8 cellular contexts compared by ENCODE assay signal in the genomic region with DNA sequence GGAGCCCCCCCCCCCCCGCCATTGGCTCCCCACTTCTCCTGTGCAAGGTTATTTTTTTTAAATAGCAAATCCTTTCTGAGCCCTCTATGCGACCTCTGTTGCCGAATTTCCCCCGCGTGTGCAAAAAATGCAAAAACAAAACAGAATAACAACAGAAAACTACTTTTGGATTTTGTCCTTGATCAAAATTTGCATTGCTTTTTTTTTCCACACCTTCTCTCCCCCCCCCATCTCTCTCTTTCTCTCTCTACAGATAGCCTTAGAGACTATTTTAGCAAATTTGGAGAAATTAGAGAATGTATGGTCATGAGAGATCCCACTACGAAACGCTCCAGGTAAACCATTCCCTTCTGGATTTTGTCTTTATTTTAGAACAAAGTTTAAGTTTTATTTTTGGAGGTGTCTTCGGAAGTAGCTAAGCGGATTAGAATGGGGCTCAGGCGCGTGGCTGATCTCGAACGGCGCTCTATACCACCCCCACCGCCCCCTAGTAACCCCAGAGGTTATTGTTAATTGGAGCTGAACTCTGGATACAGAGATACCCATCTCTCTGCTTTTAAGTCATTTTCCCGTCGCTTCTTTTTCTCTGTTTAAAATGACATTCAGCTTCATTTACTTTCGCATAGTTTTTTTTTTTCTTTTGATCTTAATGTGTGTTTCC. TPM values are rescaled to one million over a fixed set of nuclear protein-coding genes. Genes with fewer than 3 reads are reported as not detected.
DNase-seq lines count a peak whose midpoint lies in the region; ATAC-seq lines count a peak whose summit lies in the region.

No MANE protein-coding gene starts in this region.

- H3K4me3 Mint-ChIP-seq in activated T-helper 17 cell treated with anti-CD3 and anti-CD28 coated beads, Interleukin-2, amount 50 U/mL, for 72 hours = peak overlapping the region; percentile 88
- peak overlapping the region; percentile 93 for H3K4me3 Mint-ChIP-seq in stimulated activated memory B cell treated with anti-CD40 and anti-IgM and Interleukin-4, amounts not matched to agents 10 μg/mL and 1 μg/mL and 100 μg/mL, for 72 hours

- H3K27ac Mint-ChIP-seq in activated T-helper 17 cell treated with anti-CD3 and anti-CD28 coated beads, Interleukin-2, amount 50 U/mL, for 72 hours = peak overlapping the region; percentile 95
- peak overlapping the region; percentile 93 for H3K27ac Mint-ChIP-seq in stimulated activated memory B cell treated with anti-CD40 and anti-IgM and Interleukin-4, amounts not matched to agents 10 μg/mL and 1 μg/mL and 100 μg/mL, for 72 hours

- peaks cover 36% of the 10 kb centered on the region for H3K36me3 ChIP-seq in BLaER1
- peaks cover 4% of the 10 kb centered on the region for H3K36me3 ChIP-seq in iPS-15b (ENCODE audit: control insufficient read depth, insufficient read depth, low read length)

- peaks cover 58% of the 10 kb centered on the region for H3K36me3 Mint-ChIP-seq in activated T-helper 17 cell treated with anti-CD3 and anti-CD28 coated beads, Interleukin-2, amount 50 U/mL, for 72 hours (ENCODE audit: low read depth)
- H3K36me3 Mint-ChIP-seq in stimulated activated memory B cell treated with anti-CD40 and anti-IgM and Interleukin-4, amounts not matched to agents 10 μg/mL and 1 μg/mL and 100 μg/mL, for 72 hours = peaks cover 15% of the 10 kb centered on the region

- H3K27me3 ChIP-seq in BLaER1 (no peaks in the 10 kb centered on the region), iPS-15b (ENCODE audit: control insufficient read depth, insufficient read depth, low read length) (peaks cover 26% of the 10 kb centered on the region)

- no peaks in the 10 kb centered on the region for H3K9me3 ChIP-seq in BLaER1
- H3K9me3 ChIP-seq in iPS-15b (ENCODE audit: control insufficient read depth, insufficient read depth, low read length) = no peaks in the 10 kb centered on the region

- no peaks in the 10 kb centered on the region for H3K27me3 Mint-ChIP-seq in activated T-helper 17 cell treated with anti-CD3 and anti-CD28 coated beads, Interleukin-2, amount 50 U/mL, for 72 hours
- H3K27me3 Mint-ChIP-seq in stimulated activated memory B cell treated with anti-CD40 and anti-IgM and Interleukin-4, amounts not matched to agents 10 μg/mL and 1 μg/mL and 100 μg/mL, for 72 hours = no peaks in the 10 kb centered on the region

- H3K27ac ChIP-seq in BLaER1 = peak overlapping the region; percentile 95

- H3K4me1 Mint-ChIP-seq in activated T-helper 17 cell treated with anti-CD3 and anti-CD28 coated beads, Interleukin-2, amount 50 U/mL, for 72 hours = peaks cover 32% of the 10 kb centered on the region
- H3K4me1 Mint-ChIP-seq in stimulated activated memory B cell treated with anti-CD40 and anti-IgM and Interleukin-4, amounts not matched to agents 10 μg/mL and 1 μg/mL and 100 μg/mL, for 72 hours = peaks cover 49% of the 10 kb centered on the region

- H3K9ac ChIP-seq in BLaER1 (peak overlapping the region; percentile 95), iPS-15b (ENCODE audit: low read depth, low read length) (peak overlapping the region; percentile 49)

- H3K4me1 ChIP-seq in BLaER1 (peaks cover 34% of the 10 kb centered on the region), iPS-15b (ENCODE audit: control insufficient read depth, insufficient read depth, low read length) (peaks cover 21% of the 10 kb centered on the region)

- DNase-seq in HT-29 (ENCODE audit: low spot score) = peak; percentile 41
- no peak for DNase-seq in NOMO-1 treated with DMSO at 0.1 percent for 48 hours (lab: John Stamatoyannopoulos, UW; ENCODE audit: unreplicated experiment)
- no peak for DNase-seq in NCI-H345 (lab: John Stamatoyannopoulos, UW)

- H4K20me1 ChIP-seq in BLaER1 = peaks cover 34% of the 10 kb centered on the region

- no peaks in the 10 kb centered on the region for H3K9me3 Mint-ChIP-seq in activated T-helper 17 cell treated with anti-CD3 and anti-CD28 coated beads, Interleukin-2, amount 50 U/mL, for 72 hours
- H3K9me3 Mint-ChIP-seq in stimulated activated memory B cell treated with anti-CD40 and anti-IgM and Interleukin-4, amounts not matched to agents 10 μg/mL and 1 μg/mL and 100 μg/mL, for 72 hours = no peaks in the 10 kb centered on the region

- H3K4me2 ChIP-seq in BLaER1 = peak overlapping the region; percentile 99

- ATAC-seq in activated T-helper 17 cell treated with anti-CD3 and anti-CD28 coated beads, Interleukin-2, amount 50 U/mL, for 72 hours (replicated peaks) = peak; percentile 21
- no peak for ATAC-seq in stimulated activated memory B cell treated with anti-CD40 and anti-IgM and Interleukin-4, amounts not matched to agents 10 μg/mL and 1 μg/mL and 100 μg/mL, for 72 hours
- ATAC-seq in GM18519 (IDR thresholded peaks at IDR 0.05; ENCODE audit: low FRiP score, unreplicated experiment) = no peak

- H3K4me3 ChIP-seq in BLaER1 (peak overlapping the region; percentile 89), iPS-15b (ENCODE audit: low read depth, low read length) (peak overlapping the region; percentile 76)

RNA-seq across cellular contexts. Expression of a gene that starts 1.0 kb away (rescaled TPM):
- total RNA-seq in HT-29 (2014; rRNA removed; shearing (Covaris generic)) = 55.8 and 61.2 TPM in 2 replicates
- total RNA-seq in activated T-helper 17 cell treated with anti-CD3 and anti-CD28 coated beads, Interleukin-2, amount 50 U/mL, for 72 hours = 100 to 1,000 TPM in 1 of 2 donors, 10 to 100 TPM in 1; 96.3 to 128 TPM
